1 cellular context compared by ENCODE assay signal in the genomic region with DNA sequence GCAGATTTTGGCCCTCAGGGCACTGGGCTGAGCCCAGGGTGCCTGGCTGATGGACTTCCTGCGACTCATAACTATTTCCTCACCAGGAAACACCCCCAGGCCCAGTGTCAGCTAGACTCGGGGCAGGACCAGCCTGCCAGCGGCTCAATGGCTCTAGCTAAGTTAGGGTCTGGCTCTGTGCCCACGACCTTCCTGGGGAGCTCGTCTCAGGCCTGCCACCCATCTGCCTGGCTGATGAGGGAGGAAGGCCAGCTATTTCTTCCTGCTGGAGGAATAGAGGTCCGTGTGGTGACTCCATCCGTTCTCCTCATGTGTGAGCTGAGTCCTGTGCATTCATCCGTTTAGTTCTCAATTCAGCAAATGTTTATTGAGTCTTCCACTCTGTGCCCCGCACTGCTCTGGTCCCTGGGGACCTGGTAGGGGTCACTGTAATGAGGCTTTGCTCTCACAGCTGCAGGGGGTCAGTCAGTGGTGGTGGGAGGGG.
TF ChIP-seq lines count a peak whose summit lies in the region.

No MANE protein-coding gene starts in this region.

TF ChIP-seq in GM23338, 12 proteins besides CTCF, POLR2A, EP300 and RAD21 (continued from another document):
- TF ChIP-seq, protein P1, sequence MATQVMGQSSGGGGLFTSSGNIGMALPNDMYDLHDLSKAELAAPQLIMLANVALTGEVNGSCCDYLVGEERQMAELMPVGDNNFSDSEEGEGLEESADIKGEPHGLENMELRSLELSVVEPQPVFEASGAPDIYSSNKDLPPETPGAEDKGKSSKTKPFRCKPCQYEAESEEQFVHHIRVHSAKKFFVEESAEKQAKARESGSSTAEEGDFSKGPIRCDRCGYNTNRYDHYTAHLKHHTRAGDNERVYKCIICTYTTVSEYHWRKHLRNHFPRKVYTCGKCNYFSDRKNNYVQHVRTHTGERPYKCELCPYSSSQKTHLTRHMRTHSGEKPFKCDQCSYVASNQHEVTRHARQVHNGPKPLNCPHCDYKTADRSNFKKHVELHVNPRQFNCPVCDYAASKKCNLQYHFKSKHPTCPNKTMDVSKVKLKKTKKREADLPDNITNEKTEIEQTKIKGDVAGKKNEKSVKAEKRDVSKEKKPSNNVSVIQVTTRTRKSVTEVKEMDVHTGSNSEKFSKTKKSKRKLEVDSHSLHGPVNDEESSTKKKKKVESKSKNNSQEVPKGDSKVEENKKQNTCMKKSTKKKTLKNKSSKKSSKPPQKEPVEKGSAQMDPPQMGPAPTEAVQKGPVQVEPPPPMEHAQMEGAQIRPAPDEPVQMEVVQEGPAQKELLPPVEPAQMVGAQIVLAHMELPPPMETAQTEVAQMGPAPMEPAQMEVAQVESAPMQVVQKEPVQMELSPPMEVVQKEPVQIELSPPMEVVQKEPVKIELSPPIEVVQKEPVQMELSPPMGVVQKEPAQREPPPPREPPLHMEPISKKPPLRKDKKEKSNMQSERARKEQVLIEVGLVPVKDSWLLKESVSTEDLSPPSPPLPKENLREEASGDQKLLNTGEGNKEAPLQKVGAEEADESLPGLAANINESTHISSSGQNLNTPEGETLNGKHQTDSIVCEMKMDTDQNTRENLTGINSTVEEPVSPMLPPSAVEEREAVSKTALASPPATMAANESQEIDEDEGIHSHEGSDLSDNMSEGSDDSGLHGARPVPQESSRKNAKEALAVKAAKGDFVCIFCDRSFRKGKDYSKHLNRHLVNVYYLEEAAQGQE (IDR thresholded peaks at IDR 0.05; ENCODE audit: unreplicated experiment), result no peak
- TF ChIP-seq ZNF331 (CRISPR knock-in tag; IDR thresholded peaks at IDR 0.05; ENCODE audit: low read depth) (no peak), JUNB (IDR thresholded peaks at IDR 0.05; ENCODE audit: unreplicated experiment) (no peak), ZNF114 (CRISPR knock-in tag; IDR thresholded peaks at IDR 0.05) (no peak)
